In genomic region chr17:3698139-3698538, GRCh38 we compare ENCODE assay signal across 23 cellular contexts. TPM values are rescaled to one million over a fixed set of nuclear protein-coding genes. Genes with fewer than 3 reads are reported as not detected.
DNase-seq lines count a peak whose midpoint lies in the region; ATAC-seq and TF ChIP-seq lines count a peak whose summit lies in the region.
"Had no signal": no experiment of that assay in that cellular context is flagged by ENCODE, and none has a peak within 500 bp of the region (broad histone marks: within the 10 kb centered on the region; RNA-seq: fewer than 3 reads in every experiment).

No MANE protein-coding gene starts in this region.

- peaks cover 3% of the 10 kb centered on the region for H3K9me3 Mint-ChIP-seq in activated T-helper 2 cell treated with anti-CD3 and anti-CD28 coated beads, Interferon-gamma antibody, Interleukin-2, Interleukin-4, amounts not matched to agents 10 μg/mL and 5 μg/mL and 100 μg/mL, durations not matched to agents 14 hours and 24 hours and 36 hours
- H3K9me3 Mint-ChIP-seq in stimulated activated naive B cell treated with anti-CD40 and anti-IgM and Interleukin-4, amounts not matched to agents 10 μg/mL and 1 μg/mL and 100 μg/mL, for 72 hours: peaks cover 3% of the 10 kb centered on the region in 2 donors

- H3K9me3 ChIP-seq in KOPT-K1 (ENCODE audit: insufficient read depth, low read length, poor library complexity, severe bottlenecking) (peaks cover 8% of the 10 kb centered on the region), psoas muscle (no peaks in the 10 kb centered on the region)
- H3K9me3 ChIP-seq: MG63 had no signal

- H3K36me3 ChIP-seq in KOPT-K1 (ENCODE audit: insufficient read depth, low read length) (peaks cover 13% of the 10 kb centered on the region), psoas muscle (ENCODE audit: insufficient read depth in 1 of 2, low read depth in 1 of 2) (peaks cover 0 to 14% of the 10 kb centered on the region in 2 donors)
- H3K36me3 ChIP-seq: MG63 had no signal

- TF ChIP-seq POLR2A in GM18505 (IDR thresholded peaks at IDR 0.05; ENCODE audit: borderline replicate concordance, extremely low read depth, insufficient read depth, insufficient read length): no peak

- H3K27ac Mint-ChIP-seq in activated T-helper 2 cell treated with anti-CD3 and anti-CD28 coated beads, Interferon-gamma antibody, Interleukin-2, Interleukin-4, amounts not matched to agents 10 μg/mL and 5 μg/mL and 100 μg/mL, durations not matched to agents 14 hours and 24 hours and 36 hours: no peak overlapping the region
- no peak overlapping the region for H3K27ac Mint-ChIP-seq in stimulated activated naive B cell treated with anti-CD40 and anti-IgM and Interleukin-4, amounts not matched to agents 10 μg/mL and 1 μg/mL and 100 μg/mL, for 72 hours

- ATAC-seq in Right ventricle myocardium inferior (no peak), psoas muscle (no peak), GM18505 (IDR thresholded peaks at IDR 0.05; ENCODE audit: unreplicated experiment) (no peak)
- no peak for ATAC-seq in stimulated activated naive B cell treated with anti-CD40 and anti-IgM and Interleukin-4, amounts not matched to agents 10 μg/mL and 1 μg/mL and 100 μg/mL, for 72 hours (replicated peaks)

- no peak overlapping the region for H3K4me3 ChIP-seq in psoas muscle
- H3K4me3 ChIP-seq: MG63, PC-9 had no signal

- peak overlapping the region; percentile 62 for H3K4me3 Mint-ChIP-seq in activated T-helper 2 cell treated with anti-CD3 and anti-CD28 coated beads, Interferon-gamma antibody, Interleukin-2, Interleukin-4, amounts not matched to agents 10 μg/mL and 5 μg/mL and 100 μg/mL, durations not matched to agents 14 hours and 24 hours and 36 hours (ENCODE audit: low read depth)
- no peak overlapping the region for H3K4me3 Mint-ChIP-seq in stimulated activated naive B cell treated with anti-CD40 and anti-IgM and Interleukin-4, amounts not matched to agents 10 μg/mL and 1 μg/mL and 100 μg/mL, for 72 hours

- 82 to 93% (median 83%) methylated on average over 4 of the region's 4 CpGs for WGBS in psoas muscle, 3 donors

- intact Hi-C loops in Right ventricle myocardium inferior (cut with DNase I) (no loop called here), cardiac septum (cut with DNase I) (no loop called here), psoas muscle (cut with DNase I) (no loop called here)
- intact Hi-C loops in activated T-helper 2 cell treated with anti-CD3 and anti-CD28 coated beads, Interferon-gamma antibody, Interleukin-2, Interleukin-4, amounts not matched to agents 10 μg/mL and 5 μg/mL and 100 μg/mL, durations not matched to agents 14 hours and 24 hours and 36 hours (cut with micrococcal nuclease): no loop called here

- H3K4me1 ChIP-seq in psoas muscle: peaks cover 9% of the 10 kb centered on the region

- peak overlapping the region; percentile 60 for H3K27ac ChIP-seq in KOPT-K1 (ENCODE audit: low read depth, low read length, poor library complexity, severe bottlenecking)
- peak overlapping the region; percentile 95 for H3K27ac ChIP-seq in psoas muscle
- H3K27ac ChIP-seq: C4-2B, HL-60, PC-9 had no signal

- no peaks in the 10 kb centered on the region for H3K27me3 ChIP-seq in psoas muscle (ENCODE audit: insufficient read depth in 3 of 3, low read length in 2 of 3)
- H3K27me3 ChIP-seq: MG63 had no signal

- DNase-seq in Right ventricle myocardium inferior (ENCODE audit: missing footprints): peak; percentile 17
- DNase-seq in cardiac septum (ENCODE audit: low spot score): no peak
- DNase-seq in activated T-helper 2 cell treated with anti-CD3 and anti-CD28 coated beads, Interferon-gamma antibody, Interleukin-2, Interleukin-4, amounts not matched to agents 10 μg/mL and 5 μg/mL and 100 μg/mL, durations not matched to agents 14 hours and 24 hours and 36 hours (ENCODE audit: low spot score): no peak
- DNase-seq in psoas muscle: no peak
- no peak for DNase-seq in stimulated activated naive B cell treated with anti-CD40 and anti-IgM and Interleukin-4, amounts not matched to agents 10 μg/mL and 1 μg/mL and 100 μg/mL, for 72 hours
- DNase-seq: Calu3; DMS79 treated with DMSO at 0.1 percent for 48 hours; GF-D8; MG63; NCI-H1105 treated with DMSO at 0.1 percent for 48 hours; NCI-H1694; NCI-H2029 treated with DMSO at 0.1 percent for 48 hours; NCI-H446 treated with DMSO at 0.1 percent for 48 hours; NCI-H526; NCI-H82; NK-92 treated with Interleukin-12 subunit alpha and Interleukin-12 subunit beta, amount 100 ng/mL, for 24 hours; PC-9; RPMI8226; SHP77 had no signal

- no peak for TF ChIP-seq CTCF in psoas muscle (IDR thresholded peaks at IDR 0.05)

- H3K36me3 Mint-ChIP-seq in activated T-helper 2 cell treated with anti-CD3 and anti-CD28 coated beads, Interferon-gamma antibody, Interleukin-2, Interleukin-4, amounts not matched to agents 10 μg/mL and 5 μg/mL and 100 μg/mL, durations not matched to agents 14 hours and 24 hours and 36 hours (ENCODE audit: low read depth): peaks cover 41% of the 10 kb centered on the region
- H3K36me3 Mint-ChIP-seq in stimulated activated naive B cell treated with anti-CD40 and anti-IgM and Interleukin-4, amounts not matched to agents 10 μg/mL and 1 μg/mL and 100 μg/mL, for 72 hours: peaks cover 9 to 23% of the 10 kb centered on the region in 2 donors

- peaks cover 14% of the 10 kb centered on the region for H3K4me1 Mint-ChIP-seq in activated T-helper 2 cell treated with anti-CD3 and anti-CD28 coated beads, Interferon-gamma antibody, Interleukin-2, Interleukin-4, amounts not matched to agents 10 μg/mL and 5 μg/mL and 100 μg/mL, durations not matched to agents 14 hours and 24 hours and 36 hours (ENCODE audit: low read depth)
- peaks cover 12 to 90% of the 10 kb centered on the region in 2 donors for H3K4me1 Mint-ChIP-seq in stimulated activated naive B cell treated with anti-CD40 and anti-IgM and Interleukin-4, amounts not matched to agents 10 μg/mL and 1 μg/mL and 100 μg/mL, for 72 hours

- H3K27me3 Mint-ChIP-seq in activated T-helper 2 cell treated with anti-CD3 and anti-CD28 coated beads, Interferon-gamma antibody, Interleukin-2, Interleukin-4, amounts not matched to agents 10 μg/mL and 5 μg/mL and 100 μg/mL, durations not matched to agents 14 hours and 24 hours and 36 hours (ENCODE audit: low read depth): no peaks in the 10 kb centered on the region
- no peaks in the 10 kb centered on the region for H3K27me3 Mint-ChIP-seq in stimulated activated naive B cell treated with anti-CD40 and anti-IgM and Interleukin-4, amounts not matched to agents 10 μg/mL and 1 μg/mL and 100 μg/mL, for 72 hours

RNA-seq across cellular contexts. Expression of gene P2RX5, which starts 2.2 kb away (rescaled TPM):
- 19.4 TPM for total RNA-seq in Right ventricle myocardium inferior
- total RNA-seq in cardiac septum: 37.9 TPM
- total RNA-seq in activated T-helper 2 cell treated with anti-CD3 and anti-CD28 coated beads, Interferon-gamma antibody, Interleukin-2, Interleukin-4, amounts not matched to agents 10 μg/mL and 5 μg/mL and 100 μg/mL, durations not matched to agents 14 hours and 24 hours and 36 hours: 111 and 118 TPM in 2 replicates
- total RNA-seq in psoas muscle: 10 to 100 TPM; 29.7 to 76.7 (median 35.7) TPM
- 100 to 1,000 TPM in 1 of 3 donors, 10 to 100 TPM in 2; 15.5 to 138 (median 30.5) TPM for polyA plus RNA-seq in psoas muscle

RNA-seq across cellular contexts. Expression of gene HASPIN, which starts 25.6 kb away (rescaled TPM):
- 0.22 TPM for total RNA-seq in Right ventricle myocardium inferior
- 0.30 TPM for total RNA-seq in cardiac septum
- total RNA-seq in activated T-helper 2 cell treated with anti-CD3 and anti-CD28 coated beads, Interferon-gamma antibody, Interleukin-2, Interleukin-4, amounts not matched to agents 10 μg/mL and 5 μg/mL and 100 μg/mL, durations not matched to agents 14 hours and 24 hours and 36 hours: 23.0 and 23.4 TPM in 2 replicates
- total RNA-seq in psoas muscle: 1 to 10 TPM in 2 of 4 donors, under 1 TPM in 2; 0.69 to 2.1 (median 0.92) TPM
- polyA plus RNA-seq in psoas muscle: 1 to 10 TPM in 2 of 3 donors, under 1 TPM in 1; 0.15 to 2.7 (median 1.2) TPM

RNA-seq across cellular contexts. Expression of gene EMC6, which starts 29.5 kb away (rescaled TPM):
- total RNA-seq in Right ventricle myocardium inferior (65.5 TPM), cardiac septum (54.0 TPM), psoas muscle (100 to 1,000 TPM in 1 of 4 donors, 10 to 100 TPM in 3; 91.6 to 135 (median 97.0) TPM)
- 61.7 and 64.9 TPM in 2 replicates for total RNA-seq in activated T-helper 2 cell treated with anti-CD3 and anti-CD28 coated beads, Interferon-gamma antibody, Interleukin-2, Interleukin-4, amounts not matched to agents 10 μg/mL and 5 μg/mL and 100 μg/mL, durations not matched to agents 14 hours and 24 hours and 36 hours
- polyA plus RNA-seq in psoas muscle: 100 to 1,000 TPM; 247 to 270 (median 264) TPM

RNA-seq across cellular contexts. Expression of gene TAX1BP3, which starts 29.8 kb away (rescaled TPM):
- total RNA-seq in Right ventricle myocardium inferior (157 TPM), cardiac septum (158 TPM), psoas muscle (10 to 100 TPM; 20.4 to 23.9 (median 22.8) TPM)
- 39.0 and 40.9 TPM in 2 replicates for total RNA-seq in activated T-helper 2 cell treated with anti-CD3 and anti-CD28 coated beads, Interferon-gamma antibody, Interleukin-2, Interleukin-4, amounts not matched to agents 10 μg/mL and 5 μg/mL and 100 μg/mL, durations not matched to agents 14 hours and 24 hours and 36 hours
- polyA plus RNA-seq in psoas muscle: 10 to 100 TPM; 30.3 to 75.7 (median 40.1) TPM
